8 cellular contexts compared by ENCODE assay signal in genomic region chrX:53224860-53225797, GRCh38. TPM values are rescaled to one million over a fixed set of nuclear protein-coding genes. Genes with fewer than 3 reads are reported as not detected.
A peak's percentile ranks its signal among the peaks of the same experiment; 100 is the strongest.
DNase-seq lines count a peak whose midpoint lies in the region; ATAC-seq and TF ChIP-seq lines count a peak whose summit lies in the region.

Gene KDM5C (minus strand): TSS chrX:53225207. CDS start chrX:53224889, 318 bp downstream.

- H3K9me3 ChIP-seq in Panc1 (ENCODE audit: control insufficient read depth, insufficient read depth, low read depth, low read length) (no peaks in the 10 kb centered on the region), muscle layer of duodenum (ENCODE audit: control insufficient read depth in 1 of 2, low read length in 2 of 2) (no peaks in the 10 kb centered on the region)

- peak within 1 kb of the TSS; percentile 90 for H3K4me3 Mint-ChIP-seq in activated T-cell treated with anti-CD3 and anti-CD28 coated beads, Interleukin-2, amount 50 U/mL, for 4 hours

- H3K4me3 ChIP-seq in Panc1 (ENCODE audit: low read depth in 2 of 2, low read length in 2 of 2) (peak within 1 kb of the TSS; percentile 86 to 96), muscle layer of duodenum (ENCODE audit: low read depth in 1 of 2, low read length in 2 of 2) (peak within 1 kb of the TSS; percentile 82 to 89)

- H3K27me3 Mint-ChIP-seq in activated T-cell treated with anti-CD3 and anti-CD28 coated beads, Interleukin-2, amount 50 U/mL, for 4 hours (ENCODE audit: low read depth): no peaks in the 10 kb centered on the region

- H3K36me3 ChIP-seq in Panc1 (ENCODE audit: control insufficient read depth, insufficient read depth, low read length) (no peaks in the 10 kb centered on the region; the same call in 1 of the 2 replicates), muscle layer of duodenum (ENCODE audit: control insufficient read depth in 1 of 2, insufficient read depth in 2 of 2, low read length in 2 of 2) (peaks cover 0 to 6% of the 10 kb centered on the region in 2 donors)

- H3K27me3 ChIP-seq in Panc1 (ENCODE audit: control insufficient read depth, insufficient read depth, low read length) (no peaks in the 10 kb centered on the region), muscle layer of duodenum (ENCODE audit: low read depth, low read length) (no peaks in the 10 kb centered on the region)

- H3K36me3 Mint-ChIP-seq in activated T-cell treated with anti-CD3 and anti-CD28 coated beads, Interleukin-2, amount 50 U/mL, for 4 hours (ENCODE audit: insufficient read depth): peaks cover 7% of the 10 kb centered on the region

- peaks cover 7% of the 10 kb centered on the region; the same call in 1 of the 2 replicates for H3K4me1 ChIP-seq in Panc1 (ENCODE audit: control insufficient read depth, insufficient read depth, low read length)
- H3K4me1 ChIP-seq in muscle layer of duodenum (ENCODE audit: control insufficient read depth in 1 of 2, insufficient read depth in 2 of 2, low read length in 2 of 2): peaks cover 4 to 22% of the 10 kb centered on the region in 2 donors

- no peaks in the 10 kb centered on the region for H3K9me3 Mint-ChIP-seq in activated T-cell treated with anti-CD3 and anti-CD28 coated beads, Interleukin-2, amount 50 U/mL, for 4 hours

- BruUV-seq in Panc1 (replicated peaks; lab: Mats Ljungman, UMichigan): no TSS peak

- POLR2A ChIA-PET in Panc1 (lab: Charles Lee): no interaction called here

- H3K27ac ChIP-seq in Panc1 (ENCODE audit: low read length) (peak within 1 kb of the TSS; percentile 98), muscle layer of duodenum (ENCODE audit: low read length) (peak within 1 kb of the TSS; percentile 96)

- TF ChIP-seq CTCF in Panc1 (IDR thresholded peaks at IDR 0.05): no peak

- CTCF ChIA-PET in Panc1 (lab: Charles Lee): interaction anchor here (0.6 to 1.0 kb wide), 2 partner anchors 19 to 230 kb away, joined by 3 to 4 read pairs; no protein-coding TSS in a partner anchor

- ATAC-seq in GM21619 (IDR thresholded peaks at IDR 0.05; ENCODE audit: unreplicated experiment) (peak; percentile 82), Panc1 (peak; percentile 87), esophagus mucosa (peak; percentile 81)
- peak; percentile 70 to 76 for ATAC-seq in activated T-cell treated with anti-CD3 and anti-CD28 coated beads, Interleukin-2, amount 50 U/mL, for 4 hours

- in situ Hi-C loops in Panc1 (cut with HindIII; ENCODE audit: low pct_unique_long_range_greater_than_20kb, low sequenced_read_pairs): no loop called here

- DNase-seq in DMS 273 treated with DMSO at 0.1 percent for 48 hours (lab: John Stamatoyannopoulos, UW) (peak; percentile 95), KG1 (lab: John Stamatoyannopoulos, UW) (peak; percentile 85), Panc1 (ENCODE audit: low read depth, low spot score) (peak; percentile 60)
- peak; percentile 90 for DNase-seq in activated T-cell treated with anti-CD3 and anti-CD28 coated beads, Interleukin-2, amount 50 U/mL, for 4 hours
- DNase-seq in stimulated activated CD8-positive, alpha-beta memory T cell treated with anti-CD3 and anti-CD28 coated beads, Interleukin-7, amount 100 ng/mL, for 4 hours (ENCODE audit: low read depth in 2 of 2): peak; percentile 84 to 92

- peaks cover 27% of the 10 kb centered on the region for H3K4me1 Mint-ChIP-seq in activated T-cell treated with anti-CD3 and anti-CD28 coated beads, Interleukin-2, amount 50 U/mL, for 4 hours (ENCODE audit: low read depth)

- intact Hi-C loops in Panc1 (cut with micrococcal nuclease; ENCODE audit: unreplicated experiment): no loop called here

RNA-seq across cellular contexts. Expression of gene KDM5C, which starts in this region (rescaled TPM):
- total RNA-seq in Panc1 (2021; ENCODE audit: unreplicated experiment): 104 TPM
- 71.8 TPM for polyA plus RNA-seq in Panc1 (2012; ENCODE audit: insufficient read length)
- total RNA-seq in activated T-cell treated with anti-CD3 and anti-CD28 coated beads, Interleukin-2, amount 50 U/mL, for 4 hours: 100 to 1,000 TPM in 2 of 3 donors, 10 to 100 TPM in 1; 91.7 to 149 (median 115) TPM
- 73.6 TPM for total RNA-seq in esophagus mucosa

Comparison
In these comparisons a context has a peak if more than half of its experiments do, and no peak if none do; other contexts are left out.
1. Peak in every context shown above with its lines: DNase-seq, ATAC-seq, H3K4me3 ChIP-seq and H3K27ac ChIP-seq.